9 cellular contexts compared by ENCODE assay signal in genomic region chr12:112183141-112183581, GRCh38. TPM values are rescaled to one million over a fixed set of nuclear protein-coding genes. Genes with fewer than 3 reads are reported as not detected.
DNase-seq lines count a peak whose midpoint lies in the region; TF ChIP-seq lines count a peak whose summit lies in the region.
"Had no signal": no experiment of that assay in that cellular context is flagged by ENCODE, and none has a peak within 500 bp of the region (broad histone marks: within the 10 kb centered on the region; RNA-seq: fewer than 3 reads in every experiment).

No MANE protein-coding gene starts in this region.

- H3K27me3 ChIP-seq in ectodermal cell (ENCODE audit: control insufficient read depth, insufficient read depth, low read length, poor library complexity, severe bottlenecking) (no peaks in the 10 kb centered on the region), transverse colon (no peaks in the 10 kb centered on the region)

- H3K27ac ChIP-seq in ectodermal cell (ENCODE audit: insufficient read depth, low read depth, low read length, poor library complexity, severe bottlenecking) = peak overlapping the region; percentile 69
- peak overlapping the region in 1 of 4 donors; percentile 17 for H3K27ac ChIP-seq in transverse colon

- DNase-seq in activated CD4-positive, alpha-beta T cell treated with anti-CD3 and anti-CD28 coated beads, Interleukin-2, amount 50 U/mL, for 48 hours = peak; percentile 40 to 57
- DNase-seq in activated CD4-positive, alpha-beta T cell treated with anti-CD3 and anti-CD28 coated beads, Interleukin-2, amount 50 U/mL, for 4 hours = no peak
- DNase-seq in NCI-H82 treated with DMSO at 0.1 percent for 48 hours (lab: John Stamatoyannopoulos, UW; ENCODE audit: unreplicated experiment) = peak; percentile 61
- DNase-seq in stimulated activated CD8-positive, alpha-beta memory T cell treated with anti-CD3 and anti-CD28 coated beads, Interleukin-4, amount 100 ng/mL, for 48 hours = peak; percentile 54
- no peak for DNase-seq in DMS114 treated with DMSO at 0.1 percent for 48 hours (lab: John Stamatoyannopoulos, UW; ENCODE audit: unreplicated experiment)
- no peak for DNase-seq in transverse colon
- DNase-seq in NCI-H1436 (lab: John Stamatoyannopoulos, UW) = no peak

- no peak for TF ChIP-seq CTCF in transverse colon (IDR thresholded peaks at IDR 0.05)

- peaks cover 6% of the 10 kb centered on the region for H3K36me3 ChIP-seq in ectodermal cell (ENCODE audit: control insufficient read depth, insufficient read depth, low read length)
- H3K36me3 ChIP-seq in transverse colon = peaks cover 0 to 35% (median 16%) of the 10 kb centered on the region in 4 donors

- 59 to 69% methylated on average over 2 of the region's 2 CpGs for WGBS in ectodermal cell, 2 experiments
- 49 to 61% methylated on average over 2 of the region's 2 CpGs for WGBS in transverse colon (ENCODE audit: low coverage in 1 of 2), 2 donors

- H3K4me3 ChIP-seq in ectodermal cell (ENCODE audit: insufficient read depth, low read depth, low read length) = no peak overlapping the region
- H3K4me3 ChIP-seq in transverse colon = no peak overlapping the region
- H3K4me3 ChIP-seq: lung had no signal

- H3K4me1 ChIP-seq in ectodermal cell (ENCODE audit: control insufficient read depth, insufficient read depth, low read length) = peaks cover 11% of the 10 kb centered on the region
- no peaks in the 10 kb centered on the region for H3K4me1 ChIP-seq in transverse colon

- in situ Hi-C loops in transverse colon (cut with MboI; ENCODE audit: low pct_ligation_motif_present in 1 of 4, low pct_unique_long_range_greater_than_20kb in 1 of 4, low sequenced_read_pairs in 3 of 4) = no loop called here

- no peak for TF ChIP-seq POLR2A in transverse colon (IDR thresholded peaks at IDR 0.05)

- TF ChIP-seq EP300 in transverse colon (IDR thresholded peaks at IDR 0.05; ENCODE audit: low read depth) = no peak

- H3K9me3 ChIP-seq in ectodermal cell (ENCODE audit: control insufficient read depth, low read length) = no peaks in the 10 kb centered on the region
- no peaks in the 10 kb centered on the region for H3K9me3 ChIP-seq in transverse colon

- intact Hi-C loops in transverse colon (cut with DNase I; ENCODE audit: low total_unique reads) = no loop called here

RNA-seq across cellular contexts. Expression of gene TRAFD1, which starts 57.8 kb away (rescaled TPM):
- 41.0 TPM for polyA plus RNA-seq in ectodermal cell (2013, experiment 1 of 4)
- 42.3 TPM for polyA plus RNA-seq in ectodermal cell (2013, experiment 2 of 4)
- 32.9 TPM for polyA plus RNA-seq in ectodermal cell (2013, experiment 3 of 4)
- polyA plus RNA-seq in ectodermal cell (2013, experiment 4 of 4) = 35.4 TPM
- total RNA-seq in transverse colon = 10 to 100 TPM; 15.3 to 36.8 (median 31.1) TPM

Comparison
In these comparisons a context has a peak if more than half of its experiments do, and no peak if none do; other contexts are left out.
1. DNase-seq: peak in activated CD4-positive, alpha-beta T cell treated with anti-CD3 and anti-CD28 coated beads, Interleukin-2, amount 50 U/mL, for 48 hours (2 of 2), NCI-H82 treated with DMSO at 0.1 percent for 48 hours (single experiment) and stimulated activated CD8-positive, alpha-beta memory T cell treated with anti-CD3 and anti-CD28 coated beads, Interleukin-4, amount 100 ng/mL, for 48 hours (single experiment); none in activated CD4-positive, alpha-beta T cell treated with anti-CD3 and anti-CD28 coated beads, Interleukin-2, amount 50 U/mL, for 4 hours (0 of 2), DMS114 treated with DMSO at 0.1 percent for 48 hours (single experiment), transverse colon (single experiment) and NCI-H1436 (single experiment).